In the genomic region with DNA sequence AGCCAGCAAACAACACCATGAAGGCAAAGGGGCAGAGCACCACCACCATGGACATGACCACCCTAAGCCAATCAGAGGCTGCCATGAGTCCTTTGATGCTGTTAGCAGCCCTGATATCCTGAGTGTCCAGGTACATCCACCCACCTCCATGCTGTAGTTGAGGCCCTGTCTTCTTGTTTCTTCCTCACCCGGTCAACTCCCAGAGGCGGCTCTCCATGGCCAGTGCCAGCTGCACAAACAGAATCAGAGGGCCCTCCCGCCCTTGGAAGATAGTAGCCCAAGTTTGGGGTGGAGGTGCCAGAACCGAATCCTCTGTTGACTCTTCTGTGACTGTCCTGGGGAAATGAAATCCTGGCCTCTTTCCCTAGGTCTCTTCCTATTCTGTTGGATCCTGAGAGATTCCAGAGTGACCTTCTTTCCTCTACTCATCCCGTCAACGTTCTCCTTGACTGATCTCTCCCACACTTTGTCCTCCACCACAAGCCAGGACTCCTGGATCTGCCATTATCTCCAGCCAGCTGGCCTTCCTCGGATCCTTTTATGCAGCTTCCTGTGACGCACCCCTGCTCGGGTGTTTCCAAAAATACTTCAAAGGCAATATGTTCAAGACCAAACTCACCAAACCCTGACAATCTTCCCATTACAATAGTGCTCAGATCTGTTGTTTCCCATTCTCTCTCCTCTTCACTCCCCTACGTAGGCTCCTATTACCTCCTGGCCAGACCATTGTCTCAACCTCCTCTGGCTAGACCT, we compare ENCODE assay signal across 1 cellular context.
TF ChIP-seq lines count a peak whose summit lies in the region.

No MANE protein-coding gene starts in this region.

TF ChIP-seq in K562, 482 proteins besides CTCF, POLR2A, EP300 and RAD21 (continued from another document and continues in another):
- TF ChIP-seq, protein P1, sequence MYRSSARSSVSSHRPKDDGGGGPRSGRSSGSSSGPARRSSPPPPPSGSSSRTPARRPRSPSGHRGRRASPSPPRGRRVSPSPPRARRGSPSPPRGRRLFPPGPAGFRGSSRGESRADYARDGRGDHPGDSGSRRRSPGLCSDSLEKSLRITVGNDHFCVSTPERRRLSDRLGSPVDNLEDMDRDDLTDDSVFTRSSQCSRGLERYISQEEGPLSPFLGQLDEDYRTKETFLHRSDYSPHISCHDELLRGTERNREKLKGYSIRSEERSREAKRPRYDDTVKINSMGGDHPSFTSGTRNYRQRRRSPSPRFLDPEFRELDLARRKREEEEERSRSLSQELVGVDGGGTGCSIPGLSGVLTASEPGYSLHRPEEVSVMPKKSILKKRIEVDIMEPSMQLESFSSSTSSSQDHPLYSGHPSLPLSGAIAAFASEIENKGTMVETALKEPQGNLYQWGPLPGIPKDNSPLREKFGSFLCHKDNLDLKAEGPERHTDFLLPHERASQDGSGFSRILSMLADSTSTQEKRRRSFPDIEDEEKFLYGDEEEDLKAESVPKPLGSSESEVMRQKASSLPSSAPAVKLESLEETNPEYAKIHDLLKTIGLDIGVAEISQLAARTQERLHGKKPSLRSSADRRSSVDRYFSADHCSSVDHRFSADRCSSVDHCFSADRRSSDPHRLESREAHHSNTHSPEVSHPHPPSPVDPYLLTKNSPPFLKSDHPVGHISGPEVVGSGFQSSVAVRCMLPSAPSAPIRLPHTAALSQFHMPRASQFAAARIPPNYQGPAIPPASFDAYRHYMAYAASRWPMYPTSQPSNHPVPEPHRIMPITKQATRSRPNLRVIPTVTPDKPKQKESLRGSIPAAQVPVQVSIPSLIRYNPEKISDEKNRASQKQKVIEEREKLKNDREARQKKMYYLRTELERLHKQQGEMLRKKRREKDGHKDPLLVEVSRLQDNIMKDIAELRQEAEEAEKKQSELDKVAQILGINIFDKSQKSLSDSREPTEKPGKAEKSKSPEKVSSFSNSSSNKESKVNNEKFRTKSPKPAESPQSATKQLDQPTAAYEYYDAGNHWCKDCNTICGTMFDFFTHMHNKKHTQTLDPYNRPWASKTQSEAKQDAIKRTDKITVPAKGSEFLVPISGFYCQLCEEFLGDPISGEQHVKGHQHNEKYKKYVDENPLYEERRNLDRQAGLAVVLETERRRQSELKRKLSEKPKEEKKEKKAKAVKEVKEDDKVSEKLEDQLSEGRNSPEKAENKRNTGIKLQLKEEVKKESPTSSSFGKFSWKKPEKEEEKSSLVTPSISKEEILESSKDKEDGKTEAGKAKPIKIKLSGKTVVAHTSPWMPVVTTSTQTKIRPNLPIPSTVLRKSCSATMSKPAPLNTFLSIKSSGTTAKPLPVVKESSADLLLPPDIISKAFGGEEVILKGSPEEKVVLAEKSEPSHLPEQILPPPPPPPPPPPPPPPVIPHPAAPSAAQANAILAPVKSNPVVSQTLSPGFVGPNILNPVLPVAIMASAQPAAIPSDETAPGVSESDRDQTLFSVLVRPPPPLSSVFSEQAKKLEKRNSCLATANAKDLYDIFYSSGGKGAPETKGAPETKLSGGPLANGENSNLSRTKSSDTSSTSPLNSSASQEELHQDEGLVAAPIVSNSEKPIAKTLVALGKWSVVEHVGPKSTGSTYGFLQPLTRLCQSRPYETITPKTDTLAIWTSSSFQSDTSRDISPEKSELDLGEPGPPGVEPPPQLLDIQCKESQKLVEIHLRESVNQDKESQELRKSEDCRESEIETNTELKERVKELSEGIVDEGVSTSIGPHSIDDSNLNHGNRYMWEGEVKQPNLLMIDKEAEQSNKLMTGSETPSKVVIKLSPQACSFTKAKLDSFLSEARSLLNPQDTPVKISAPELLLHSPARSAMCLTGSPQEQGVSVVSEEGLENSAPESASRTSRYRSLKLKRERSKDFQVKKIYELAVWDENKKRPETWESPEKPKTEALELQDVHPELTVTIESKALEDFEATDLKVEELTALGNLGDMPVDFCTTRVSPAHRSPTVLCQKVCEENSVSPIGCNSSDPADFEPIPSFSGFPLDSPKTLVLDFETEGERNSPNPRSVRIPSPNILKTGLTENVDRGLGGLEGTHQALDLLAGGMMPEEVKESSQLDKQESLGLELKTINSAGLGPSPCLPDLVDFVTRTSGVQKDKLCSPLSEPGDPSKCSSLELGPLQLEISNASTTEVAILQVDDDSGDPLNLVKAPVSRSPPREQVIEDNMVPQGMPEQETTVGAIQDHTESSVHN (IDR thresholded peaks at IDR 0.05; ENCODE audit: borderline replicate concordance in 1 of 2, low read depth in 1 of 2), result no peak
- no peak for TF ChIP-seq MBD1 (CRISPR knock-in tag; IDR thresholded peaks at IDR 0.05)
- peak; percentile 41; the same call in 1 of the 2 replicates for TF ChIP-seq TCF7 (IDR thresholded peaks at IDR 0.05; ENCODE audit: borderline replicate concordance)
- TF ChIP-seq TAF1 (IDR thresholded peaks at IDR 0.05; ENCODE audit: control insufficient read depth, extremely low read depth, insufficient read depth, low read length, severe bottlenecking), result no peak
- TF ChIP-seq TCF3 (CRISPR knock-in tag; IDR thresholded peaks at IDR 0.05), result peak; percentile 58; the same call in 1 of the 2 replicates
- TF ChIP-seq NFE2 (IDR thresholded peaks at IDR 0.05; ENCODE audit: low read depth), result no peak
- no peak for TF ChIP-seq TRIM28 (IDR thresholded peaks at IDR 0.05)
- no peak for TF ChIP-seq ZSCAN29 (IDR thresholded peaks at IDR 0.05)
- no peak for TF ChIP-seq PCBP1 (IDR thresholded peaks at IDR 0.05; ENCODE audit: low read depth, low read length, poor library complexity, severe bottlenecking)
- TF ChIP-seq, protein P2, sequence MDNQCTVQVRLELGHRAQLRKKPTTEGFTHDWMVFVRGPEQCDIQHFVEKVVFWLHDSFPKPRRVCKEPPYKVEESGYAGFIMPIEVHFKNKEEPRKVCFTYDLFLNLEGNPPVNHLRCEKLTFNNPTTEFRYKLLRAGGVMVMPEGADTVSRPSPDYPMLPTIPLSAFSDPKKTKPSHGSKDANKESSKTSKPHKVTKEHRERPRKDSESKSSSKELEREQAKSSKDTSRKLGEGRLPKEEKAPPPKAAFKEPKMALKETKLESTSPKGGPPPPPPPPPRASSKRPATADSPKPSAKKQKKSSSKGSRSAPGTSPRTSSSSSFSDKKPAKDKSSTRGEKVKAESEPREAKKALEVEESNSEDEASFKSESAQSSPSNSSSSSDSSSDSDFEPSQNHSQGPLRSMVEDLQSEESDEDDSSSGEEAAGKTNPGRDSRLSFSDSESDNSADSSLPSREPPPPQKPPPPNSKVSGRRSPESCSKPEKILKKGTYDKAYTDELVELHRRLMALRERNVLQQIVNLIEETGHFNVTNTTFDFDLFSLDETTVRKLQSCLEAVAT (IDR thresholded peaks at IDR 0.05), result 0 out of 4 replicates have a peak, but pooled peaks of 1 of the 2 experiments have one; percentile 43
- peak; percentile 90 for TF ChIP-seq MEF2D (tag; conservative IDR thresholded peaks at IDR 0.05; ENCODE audit: low read depth)
- TF ChIP-seq LEF1 (IDR thresholded peaks at IDR 0.05), result peak; percentile 61; the same call in 1 of the 2 replicates
- TF ChIP-seq ZNF668 (CRISPR knock-in tag; IDR thresholded peaks at IDR 0.05), result no peak
- TF ChIP-seq PURB (CRISPR knock-in tag; IDR thresholded peaks at IDR 0.05; ENCODE audit: low read depth), result no peak
- TF ChIP-seq TCF7L2 (IDR thresholded peaks at IDR 0.05; ENCODE audit: low read depth, low read length), result no peak
- TF ChIP-seq ZBTB8A (IDR thresholded peaks at IDR 0.05; ENCODE audit: partially characterized antibody), result no peak
- TF ChIP-seq MAFF (IDR thresholded peaks at IDR 0.05; ENCODE audit: low read length), result no peak
- peak; percentile 52; the same call in 1 of the 2 replicates for TF ChIP-seq CBFA2T3 (IDR thresholded peaks at IDR 0.05)
- TF ChIP-seq HMGN3 (IDR thresholded peaks at IDR 0.05; ENCODE audit: borderline replicate concordance, extremely low read depth, insufficient read length, low read depth, low read length), result no peak
- TF ChIP-seq, protein P3, sequence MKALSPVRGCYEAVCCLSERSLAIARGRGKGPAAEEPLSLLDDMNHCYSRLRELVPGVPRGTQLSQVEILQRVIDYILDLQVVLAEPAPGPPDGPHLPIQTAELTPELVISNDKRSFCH (CRISPR knock-in tag; IDR thresholded peaks at IDR 0.05), result no peak
- TF ChIP-seq, protein P3 (tag; IDR thresholded peaks at IDR 0.05), result no peak
- TF ChIP-seq ARID1B (IDR thresholded peaks at IDR 0.05), result peak; percentile 43; the same call in 1 of the 2 replicates
- TF ChIP-seq YBX1 (IDR thresholded peaks at IDR 0.05), result no peak
- no peak for TF ChIP-seq ZNF274 (IDR thresholded peaks at IDR 0.05; ENCODE audit: borderline replicate concordance, low read depth, low read length)
- TF ChIP-seq ZNF24 (IDR thresholded peaks at IDR 0.05), result no peak
- TF ChIP-seq KAT8 (IDR thresholded peaks at IDR 0.05; ENCODE audit: low read depth), result no peak
- no peak for TF ChIP-seq SP2 (IDR thresholded peaks at IDR 0.05; ENCODE audit: extremely low read depth, low read depth, low read length, poor library complexity, severe bottlenecking)
- no peak for TF ChIP-seq ZNF449 (CRISPR knock-in tag; IDR thresholded peaks at IDR 0.05)
- TF ChIP-seq, protein P4, sequence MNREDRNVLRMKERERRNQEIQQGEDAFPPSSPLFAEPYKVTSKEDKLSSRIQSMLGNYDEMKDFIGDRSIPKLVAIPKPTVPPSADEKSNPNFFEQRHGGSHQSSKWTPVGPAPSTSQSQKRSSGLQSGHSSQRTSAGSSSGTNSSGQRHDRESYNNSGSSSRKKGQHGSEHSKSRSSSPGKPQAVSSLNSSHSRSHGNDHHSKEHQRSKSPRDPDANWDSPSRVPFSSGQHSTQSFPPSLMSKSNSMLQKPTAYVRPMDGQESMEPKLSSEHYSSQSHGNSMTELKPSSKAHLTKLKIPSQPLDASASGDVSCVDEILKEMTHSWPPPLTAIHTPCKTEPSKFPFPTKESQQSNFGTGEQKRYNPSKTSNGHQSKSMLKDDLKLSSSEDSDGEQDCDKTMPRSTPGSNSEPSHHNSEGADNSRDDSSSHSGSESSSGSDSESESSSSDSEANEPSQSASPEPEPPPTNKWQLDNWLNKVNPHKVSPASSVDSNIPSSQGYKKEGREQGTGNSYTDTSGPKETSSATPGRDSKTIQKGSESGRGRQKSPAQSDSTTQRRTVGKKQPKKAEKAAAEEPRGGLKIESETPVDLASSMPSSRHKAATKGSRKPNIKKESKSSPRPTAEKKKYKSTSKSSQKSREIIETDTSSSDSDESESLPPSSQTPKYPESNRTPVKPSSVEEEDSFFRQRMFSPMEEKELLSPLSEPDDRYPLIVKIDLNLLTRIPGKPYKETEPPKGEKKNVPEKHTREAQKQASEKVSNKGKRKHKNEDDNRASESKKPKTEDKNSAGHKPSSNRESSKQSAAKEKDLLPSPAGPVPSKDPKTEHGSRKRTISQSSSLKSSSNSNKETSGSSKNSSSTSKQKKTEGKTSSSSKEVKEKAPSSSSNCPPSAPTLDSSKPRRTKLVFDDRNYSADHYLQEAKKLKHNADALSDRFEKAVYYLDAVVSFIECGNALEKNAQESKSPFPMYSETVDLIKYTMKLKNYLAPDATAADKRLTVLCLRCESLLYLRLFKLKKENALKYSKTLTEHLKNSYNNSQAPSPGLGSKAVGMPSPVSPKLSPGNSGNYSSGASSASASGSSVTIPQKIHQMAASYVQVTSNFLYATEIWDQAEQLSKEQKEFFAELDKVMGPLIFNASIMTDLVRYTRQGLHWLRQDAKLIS (CRISPR knock-in tag; IDR thresholded peaks at IDR 0.05), result no peak
- peak; percentile 13; the same call in 1 of the 2 replicates for TF ChIP-seq TAL1 (IDR thresholded peaks at IDR 0.05)
- no peak for TF ChIP-seq BRD9 (IDR thresholded peaks at IDR 0.05; ENCODE audit: low read depth, partially characterized antibody)
- TF ChIP-seq ELK3 (CRISPR knock-in tag; IDR thresholded peaks at IDR 0.05), result no peak
- TF ChIP-seq ZNF584 (CRISPR knock-in tag; IDR thresholded peaks at IDR 0.05; ENCODE audit: low read depth), result no peak
- no peak for TF ChIP-seq SAP30 (IDR thresholded peaks at IDR 0.05; ENCODE audit: borderline replicate concordance, insufficient read depth, low read depth, low read length, poor library complexity, severe bottlenecking)
- TF ChIP-seq, protein P5, sequence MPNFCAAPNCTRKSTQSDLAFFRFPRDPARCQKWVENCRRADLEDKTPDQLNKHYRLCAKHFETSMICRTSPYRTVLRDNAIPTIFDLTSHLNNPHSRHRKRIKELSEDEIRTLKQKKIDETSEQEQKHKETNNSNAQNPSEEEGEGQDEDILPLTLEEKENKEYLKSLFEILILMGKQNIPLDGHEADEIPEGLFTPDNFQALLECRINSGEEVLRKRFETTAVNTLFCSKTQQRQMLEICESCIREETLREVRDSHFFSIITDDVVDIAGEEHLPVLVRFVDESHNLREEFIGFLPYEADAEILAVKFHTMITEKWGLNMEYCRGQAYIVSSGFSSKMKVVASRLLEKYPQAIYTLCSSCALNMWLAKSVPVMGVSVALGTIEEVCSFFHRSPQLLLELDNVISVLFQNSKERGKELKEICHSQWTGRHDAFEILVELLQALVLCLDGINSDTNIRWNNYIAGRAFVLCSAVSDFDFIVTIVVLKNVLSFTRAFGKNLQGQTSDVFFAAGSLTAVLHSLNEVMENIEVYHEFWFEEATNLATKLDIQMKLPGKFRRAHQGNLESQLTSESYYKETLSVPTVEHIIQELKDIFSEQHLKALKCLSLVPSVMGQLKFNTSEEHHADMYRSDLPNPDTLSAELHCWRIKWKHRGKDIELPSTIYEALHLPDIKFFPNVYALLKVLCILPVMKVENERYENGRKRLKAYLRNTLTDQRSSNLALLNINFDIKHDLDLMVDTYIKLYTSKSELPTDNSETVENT (CRISPR knock-in tag; IDR thresholded peaks at IDR 0.05), result no peak
